In the genomic region with DNA sequence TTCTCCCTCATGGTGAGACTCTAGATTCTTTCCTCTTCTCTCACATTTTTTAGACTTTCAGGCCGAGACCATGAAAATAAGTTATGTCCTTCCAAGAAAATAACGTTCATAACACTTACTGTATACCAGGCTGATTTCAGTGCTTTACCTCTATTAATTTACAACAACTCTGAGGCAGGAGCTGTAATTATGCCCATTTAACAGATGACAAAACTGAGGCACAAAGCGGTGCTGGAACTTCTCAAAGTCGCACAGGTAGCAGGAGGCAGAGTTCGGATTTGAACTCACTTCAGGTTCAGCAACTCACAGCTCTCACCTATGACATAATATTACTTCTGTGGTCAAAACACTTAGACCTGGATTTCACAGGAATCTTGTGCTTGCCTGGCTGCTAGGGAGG, we compare ENCODE assay signal across 4 cellular contexts. TPM values are rescaled to one million over a fixed set of nuclear protein-coding genes. Genes with fewer than 3 reads are reported as not detected.
"Had no signal": no experiment of that assay in that cellular context is flagged by ENCODE, and none has a peak within 500 bp of the region (broad histone marks: within the 10 kb centered on the region; RNA-seq: fewer than 3 reads in every experiment).

No MANE protein-coding gene starts in this region.

RNA-seq across cellular contexts. Expression of a gene that starts 36.2 kb away (rescaled TPM):
- total RNA-seq: LHCN-M2, M059J, MCF 10A, NCI-H460 had no signal
